ENCODE assay signal across 9 cellular contexts in the genomic region with DNA sequence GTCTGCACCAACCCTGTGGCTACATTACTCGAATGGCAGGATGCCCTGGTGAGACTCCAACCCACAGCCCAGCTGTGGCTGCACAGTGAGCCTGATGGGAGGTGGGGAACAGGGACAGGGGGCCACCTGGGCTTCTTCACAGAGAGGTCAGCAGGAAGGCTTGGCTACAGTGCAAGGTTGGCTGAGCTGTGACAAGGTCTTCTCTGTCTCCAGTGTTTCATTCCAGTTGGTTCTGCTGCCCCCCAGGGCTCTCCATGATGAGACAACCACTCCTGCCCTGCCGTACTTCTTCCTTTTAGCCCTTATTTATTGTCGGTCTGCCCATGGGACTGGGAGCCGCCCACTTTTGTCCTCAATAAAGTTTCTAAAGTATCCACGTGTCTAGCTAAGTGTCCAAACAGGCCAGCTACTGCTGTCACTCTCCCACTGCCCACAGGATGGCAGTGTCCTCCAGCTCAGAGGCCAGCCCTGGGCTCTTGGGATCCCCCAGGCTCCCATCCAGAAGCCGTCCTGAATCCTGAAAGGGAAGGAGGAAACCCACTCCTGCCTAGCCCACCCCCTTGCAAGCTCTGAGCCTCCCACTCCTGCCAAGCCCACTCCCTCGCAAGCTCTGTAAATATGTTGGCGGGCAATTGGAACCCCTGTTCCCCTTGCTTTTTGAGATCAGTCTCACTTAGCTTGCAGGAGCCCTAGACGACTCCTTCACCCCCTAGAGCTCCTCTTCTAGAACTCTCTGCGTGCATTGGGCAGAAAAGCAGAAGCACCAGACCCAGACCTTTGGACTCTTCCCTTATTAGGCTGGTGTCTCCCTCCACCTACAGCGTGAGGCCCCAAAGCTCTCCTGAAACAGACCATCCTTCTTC. TPM values are rescaled to one million over a fixed set of nuclear protein-coding genes. Genes with fewer than 3 reads are reported as not detected.
DNase-seq lines count a peak whose midpoint lies in the region; ATAC-seq and TF ChIP-seq lines count a peak whose summit lies in the region.
"Had no signal": no experiment of that assay in that cellular context is flagged by ENCODE, and none has a peak within 500 bp of the region (broad histone marks: within the 10 kb centered on the region; RNA-seq: fewer than 3 reads in every experiment).

No MANE protein-coding gene starts in this region.

- H2AFZ ChIP-seq in SK-N-SH (ENCODE audit: low read depth) = no peak overlapping the region
- H2AFZ ChIP-seq in fibroblast of lung (ENCODE audit: low read length) = no peak overlapping the region

- no peaks in the 10 kb centered on the region for H3K9me3 Mint-ChIP-seq in CD8-positive, alpha-beta T cell
- no peaks in the 10 kb centered on the region for H3K9me3 Mint-ChIP-seq in neural crest cell

- H4K20me1 ChIP-seq in SK-N-SH (ENCODE audit: insufficient read depth) (no peaks in the 10 kb centered on the region), fibroblast of lung (ENCODE audit: control insufficient read depth, extremely low read depth, insufficient read depth, low read length) (no peaks in the 10 kb centered on the region)

- peaks cover 14% of the 10 kb centered on the region for H3F3A ChIP-seq in SK-N-SH (replicated peaks; ENCODE audit: insufficient read depth)

- H3K79me2 ChIP-seq in SK-N-SH (ENCODE audit: insufficient read depth) (no peaks in the 10 kb centered on the region), fibroblast of lung (ENCODE audit: control insufficient read depth, insufficient read depth, low read length) (no peaks in the 10 kb centered on the region)

- TF ChIP-seq RAD21 in SK-N-SH (IDR thresholded peaks at IDR 0.05; ENCODE audit: low read length) = peak; percentile 80

- H3K9me2 ChIP-seq in SK-N-SH = no peaks in the 10 kb centered on the region

- no peak for TF ChIP-seq EP300 in SK-N-SH (IDR thresholded peaks at IDR 0.05; ENCODE audit: borderline replicate concordance in 1 of 2, low read depth in 1 of 2, low read length in 1 of 2)

- CTCF ChIA-PET in CD8-positive, alpha-beta T cell (lab: Charles Lee) = interaction anchor here (0.6 to 5.2 kb wide), 14 partner anchors 9 to 312 kb away, joined by 3 to 35 read pairs (median 4); partner anchors contain the start of genes DNAJC22, PRPH and TROAP
- CTCF ChIA-PET in HEK293T (lab: Yijun Ruan, JAX) (interaction anchor here (0.6 to 3.5 kb wide), 19 partner anchors 9 to 249 kb away, joined by 3 to 55 read pairs (median 5); partner anchors contain the start of genes DNAJC22, SPATS2 and TROAP), SK-N-SH (lab: Yijun Ruan, JAX) (interaction anchor here (0.7 to 15.9 kb wide), 27 partner anchors 8 to 323 kb away, joined by 3 to 658 read pairs (median 4); partner anchors contain the start of genes DNAJC22, PRPH and TROAP)

- POLR2A ChIA-PET in CD8-positive, alpha-beta T cell (lab: Charles Lee) = interaction anchor here (0.9 to 1.7 kb wide), 3 partner anchors 9 to 11 kb away, joined by 4 to 7 read pairs (median 5); partner anchors contain the start of gene TROAP
- POLR2A ChIA-PET in HEK293T (lab: Yijun Ruan, JAX) = interaction anchor here (0.7 to 2.3 kb wide), 6 partner anchors 9 to 143 kb away, joined by 3 to 43 read pairs (median 7); partner anchors contain the start of genes DNAJC22, SPATS2, TROAP and TUBA1A
- POLR2A ChIA-PET in SK-N-SH (lab: Yijun Ruan, JAX) = interaction anchor here (0.6 to 1.7 kb wide), 3 partner anchors 9 to 38 kb away, joined by 3 to 9 read pairs (median 6); partner anchors contain the start of gene TROAP

- peaks cover 12% of the 10 kb centered on the region for H3K4me1 Mint-ChIP-seq in CD8-positive, alpha-beta T cell (ENCODE audit: low read depth)
- H3K4me1 Mint-ChIP-seq in neural crest cell = peaks cover 11% of the 10 kb centered on the region

- intact Hi-C loops in CD8-positive, alpha-beta T cell (cut with DNase I, micrococcal nuclease) = no loop called here

- no peak overlapping the region for H3K4me3 ChIP-seq in CD8-positive, alpha-beta T cell (ENCODE audit: low read depth, low read length)
- H3K4me3 ChIP-seq in SK-N-SH (ENCODE audit: low read depth in 2 of 2, low read length in 1 of 2) (peak overlapping the region in 1 of 2 experiments; percentile 25; a peak in 1 of 4 replicates), fibroblast of lung (replicated peaks in 1 of 4; ENCODE audit: control extremely low read depth in 1 of 4, insufficient read depth in 1 of 4, low read depth in 3 of 4, low read length in 4 of 4) (no peak overlapping the region)

- no peak overlapping the region for H3K27ac Mint-ChIP-seq in CD8-positive, alpha-beta T cell
- H3K27ac Mint-ChIP-seq in neural crest cell (ENCODE audit: unreplicated experiment) = no peak overlapping the region

- peaks cover 15% of the 10 kb centered on the region for H3K27me3 ChIP-seq in CD8-positive, alpha-beta T cell (ENCODE audit: insufficient read depth, low read length)
- H3K27me3 ChIP-seq in SK-N-SH (ENCODE audit: insufficient read depth) (no peaks in the 10 kb centered on the region), fibroblast of lung (ENCODE audit: control insufficient read depth, insufficient read depth, low read length) (peaks cover 17% of the 10 kb centered on the region)

- H3K36me3 ChIP-seq in CD8-positive, alpha-beta T cell (ENCODE audit: insufficient read depth, low read length) = no peaks in the 10 kb centered on the region
- H3K36me3 ChIP-seq in SK-N-SH (replicated peaks in 1 of 2; ENCODE audit: control insufficient read depth in 1 of 2, insufficient read depth in 2 of 2, low read length in 1 of 2) = peaks cover 2 to 19% of the 10 kb centered on the region in 2 experiments
- H3K36me3 ChIP-seq in fibroblast of lung (ENCODE audit: control insufficient read depth, insufficient read depth, low read length) = peaks cover 7% of the 10 kb centered on the region

- ATAC-seq in CD8-positive, alpha-beta T cell = peak; percentile 70
- ATAC-seq in GM21723 (IDR thresholded peaks at IDR 0.05; ENCODE audit: unreplicated experiment) (no peak), GM21381 (IDR thresholded peaks at IDR 0.05; ENCODE audit: unreplicated experiment) (no peak), HG03045 (IDR thresholded peaks at IDR 0.05; ENCODE audit: unreplicated experiment) (no peak)

- 78% methylated on average over 11 of the region's 11 CpGs for WGBS in SK-N-SH (ENCODE audit: low lambda C conversion rate)

- no peaks in the 10 kb centered on the region for H3K9me3 ChIP-seq in CD8-positive, alpha-beta T cell (ENCODE audit: low read length)
- H3K9me3 ChIP-seq in SK-N-SH = no peaks in the 10 kb centered on the region
- H3K9me3 ChIP-seq in fibroblast of lung (ENCODE audit: control insufficient read depth, insufficient read depth, low read depth, low read length) = no peaks in the 10 kb centered on the region
- H3K9me3 ChIP-seq: neutrophil had no signal

- H3K4me3 Mint-ChIP-seq in CD8-positive, alpha-beta T cell = no peak overlapping the region
- H3K4me3 Mint-ChIP-seq in neural crest cell = peak overlapping the region; percentile 11

- TF ChIP-seq CTCF in CD8-positive, alpha-beta T cell (IDR thresholded peaks at IDR 0.05) = peak; percentile 49
- TF ChIP-seq CTCF in SK-N-SH (IDR thresholded peaks at IDR 0.05) (peak; percentile 84), fibroblast of lung (conservative IDR thresholded peaks at IDR 0.05 in 1 of 2, IDR thresholded peaks at IDR 0.05 in 1 of 2; ENCODE audit: low read depth in 1 of 2, low read length in 2 of 2) (peak; percentile 80 to 90), neural crest cell (conservative IDR thresholded peaks at IDR 0.05) (peak; percentile 76)

- peaks cover 5% of the 10 kb centered on the region for H3K4me1 ChIP-seq in CD8-positive, alpha-beta T cell (ENCODE audit: insufficient read depth, low read length)
- H3K4me1 ChIP-seq in SK-N-SH (ENCODE audit: control insufficient read depth in 1 of 2, insufficient read depth in 2 of 2, low read depth in 1 of 2, low read length in 1 of 2) (peaks cover 0 to 1% of the 10 kb centered on the region in 2 experiments; a peak in 1 of 4 replicates), fibroblast of lung (ENCODE audit: control insufficient read depth, extremely low read depth, insufficient read depth, low read length) (no peaks in the 10 kb centered on the region)

- H3K27me3 Mint-ChIP-seq in CD8-positive, alpha-beta T cell (ENCODE audit: low read depth) = peaks cover 38% of the 10 kb centered on the region
- H3K27me3 Mint-ChIP-seq in neural crest cell (ENCODE audit: low read depth) = peaks cover 24% of the 10 kb centered on the region

- H3K4me2 ChIP-seq in SK-N-SH = no peak overlapping the region
- H3K4me2 ChIP-seq in fibroblast of lung (ENCODE audit: extremely low read depth, insufficient read depth, low read length) = no peak overlapping the region

- no peak for DNase-seq in CD8-positive, alpha-beta T cell
- DNase-seq in HEK293T (ENCODE audit: extremely low spot score) = peak; percentile 77
- peak; percentile 81 for DNase-seq in SK-N-SH
- peak; percentile 67 to 83 for DNase-seq in fibroblast of lung (ENCODE audit: low read depth in 2 of 2)
- DNase-seq in neural crest cell (ENCODE audit: low read depth, low spot score) = peak; percentile 57

- H3K27ac ChIP-seq in CD8-positive, alpha-beta T cell (ENCODE audit: low read depth, low read length) = no peak overlapping the region
- H3K27ac ChIP-seq in SK-N-SH (ENCODE audit: low read depth in 2 of 2, low read length in 1 of 2) (no peak overlapping the region), fibroblast of lung (ENCODE audit: insufficient read depth, low read length) (no peak overlapping the region)
- H3K27ac ChIP-seq: neutrophil had no signal

- no peaks in the 10 kb centered on the region for H3K36me3 Mint-ChIP-seq in CD8-positive, alpha-beta T cell
- H3K36me3 Mint-ChIP-seq in neural crest cell (ENCODE audit: low read depth) = peaks cover 3% of the 10 kb centered on the region

- no peak overlapping the region for H3K9ac ChIP-seq in SK-N-SH
- H3K9ac ChIP-seq in fibroblast of lung (ENCODE audit: insufficient read depth, low read length) = no peak overlapping the region

RNA-seq across cellular contexts. Expression of gene C1QL4, which starts 5.4 kb away (rescaled TPM):
- total RNA-seq in CD8-positive, alpha-beta T cell = not detected
- 9.8 and 14.6 TPM in 2 replicates for polyA plus RNA-seq in SK-N-SH (2012; rRNA removed)
- polyA plus RNA-seq in SK-N-SH (2012; cell fraction: cytosol; rRNA removed) = 6.4 and 10.9 TPM in 2 replicates
- 16.9 and 21.6 TPM in 2 replicates for polyA plus RNA-seq in SK-N-SH (2012; cell fraction: nucleus; rRNA removed)
- total RNA-seq in fibroblast of lung = 0.17 TPM in 1 of 2 replicates, not detected in the other
- 0.10 TPM in 1 of 2 replicates, not detected in the other for polyA plus RNA-seq in fibroblast of lung
- polyA plus RNA-seq in fibroblast of lung (2012) = 0.08 and 0.56 TPM in 2 replicates
- polyA minus RNA-seq in fibroblast of lung (ENCODE audit: low replicate concordance) = not detected in 2 replicates
- total RNA-seq in neural crest cell = 0.63 and 0.80 TPM in 2 replicates

RNA-seq across cellular contexts. Expression of gene TROAP, which starts 8.5 kb away (rescaled TPM):
- under 1 TPM; 0.49 to 0.72 TPM for total RNA-seq in CD8-positive, alpha-beta T cell
- polyA plus RNA-seq in SK-N-SH (2012; rRNA removed) (15.0 and 26.2 TPM in 2 replicates), fibroblast of lung (4.8 and 22.4 TPM in 2 replicates)
- polyA plus RNA-seq in SK-N-SH (2012; cell fraction: cytosol; rRNA removed) = 13.0 and 14.9 TPM in 2 replicates
- 46.8 and 65.0 TPM in 2 replicates for polyA plus RNA-seq in SK-N-SH (2012; cell fraction: nucleus; rRNA removed)
- total RNA-seq in fibroblast of lung (0.51 and 6.3 TPM in 2 replicates), neural crest cell (88.0 and 91.2 TPM in 2 replicates)
- polyA plus RNA-seq in fibroblast of lung (2012) = 8.0 and 26.6 TPM in 2 replicates
- polyA minus RNA-seq in fibroblast of lung (ENCODE audit: low replicate concordance) = 20.1 and 62.8 TPM in 2 replicates

RNA-seq across cellular contexts. Expression of gene DNAJC22, which starts 15.1 kb away (rescaled TPM):
- not detected for total RNA-seq in CD8-positive, alpha-beta T cell
- polyA plus RNA-seq in SK-N-SH (2012; rRNA removed) = 4.5 and 5.3 TPM in 2 replicates
- polyA plus RNA-seq in SK-N-SH (2012; cell fraction: cytosol; rRNA removed) = 3.5 and 4.0 TPM in 2 replicates
- 5.0 and 5.8 TPM in 2 replicates for polyA plus RNA-seq in SK-N-SH (2012; cell fraction: nucleus; rRNA removed)
- 4.6 and 4.8 TPM in 2 replicates for total RNA-seq in fibroblast of lung
- polyA plus RNA-seq in fibroblast of lung = 2.4 and 5.7 TPM in 2 replicates
- polyA plus RNA-seq in fibroblast of lung (2012) = 2.5 and 4.6 TPM in 2 replicates
- 2.1 and 8.0 TPM in 2 replicates for polyA minus RNA-seq in fibroblast of lung (ENCODE audit: low replicate concordance)
- 0.32 and 0.35 TPM in 2 replicates for total RNA-seq in neural crest cell

RNA-seq across cellular contexts. Expression of gene SPATS2, which starts 35.7 kb away (rescaled TPM):
- 1 to 10 TPM; 5.6 to 7.2 TPM for total RNA-seq in CD8-positive, alpha-beta T cell
- polyA plus RNA-seq in SK-N-SH (2012; rRNA removed) (72.9 and 90.2 TPM in 2 replicates), fibroblast of lung (33.2 and 43.6 TPM in 2 replicates)
- polyA plus RNA-seq in SK-N-SH (2012; cell fraction: cytosol; rRNA removed) = 85.7 and 87.4 TPM in 2 replicates
- 82.4 and 120 TPM in 2 replicates for polyA plus RNA-seq in SK-N-SH (2012; cell fraction: nucleus; rRNA removed)
- total RNA-seq in fibroblast of lung (14.1 and 22.1 TPM in 2 replicates), neural crest cell (45.2 and 45.7 TPM in 2 replicates)
- polyA plus RNA-seq in fibroblast of lung (2012) = 22.5 and 23.7 TPM in 2 replicates
- 41.3 and 84.8 TPM in 2 replicates for polyA minus RNA-seq in fibroblast of lung (ENCODE audit: low replicate concordance)

RNA-seq across cellular contexts. Expression of gene PRPH, which starts 36.6 kb away (rescaled TPM):
- not detected for total RNA-seq in CD8-positive, alpha-beta T cell
- polyA plus RNA-seq in SK-N-SH (2012; rRNA removed) (1.7 and 1.9 TPM in 2 replicates), fibroblast of lung (0.06 and 0.49 TPM in 2 replicates)
- 0.37 and 0.80 TPM in 2 replicates for polyA plus RNA-seq in SK-N-SH (2012; cell fraction: cytosol; rRNA removed)
- polyA plus RNA-seq in SK-N-SH (2012; cell fraction: nucleus; rRNA removed) = 9.5 and 15.2 TPM in 2 replicates
- total RNA-seq in fibroblast of lung (0.26 and 0.50 TPM in 2 replicates), neural crest cell (0.70 and 1.3 TPM in 2 replicates)
- polyA plus RNA-seq in fibroblast of lung (2012) = 0.75 TPM in 1 of 2 replicates, not detected in the other
- 0.70 TPM in 1 of 2 replicates, not detected in the other for polyA minus RNA-seq in fibroblast of lung (ENCODE audit: low replicate concordance)

Comparison
In these comparisons a context has a peak if more than half of its experiments do, and no peak if none do; other contexts are left out.
1. DNase-seq: peak in HEK293T (single experiment), SK-N-SH (single experiment), fibroblast of lung (2 of 2) and neural crest cell (single experiment); none in CD8-positive, alpha-beta T cell (0 of 7).
2. RNA of gene TROAP, which starts 8.5 kb away (total RNA-seq): 88.0 to 91.2 TPM in neural crest cell; 0.51 to 6.3 TPM in fibroblast of lung and 0.49 to 0.72 TPM in CD8-positive, alpha-beta T cell; every median in the first group is over 10 times any median in the second.
3. Peak in every context shown above with its lines, with median percentiles within 50 percentile points of each other: CTCF ChIP-seq.